In the genomic region with DNA sequence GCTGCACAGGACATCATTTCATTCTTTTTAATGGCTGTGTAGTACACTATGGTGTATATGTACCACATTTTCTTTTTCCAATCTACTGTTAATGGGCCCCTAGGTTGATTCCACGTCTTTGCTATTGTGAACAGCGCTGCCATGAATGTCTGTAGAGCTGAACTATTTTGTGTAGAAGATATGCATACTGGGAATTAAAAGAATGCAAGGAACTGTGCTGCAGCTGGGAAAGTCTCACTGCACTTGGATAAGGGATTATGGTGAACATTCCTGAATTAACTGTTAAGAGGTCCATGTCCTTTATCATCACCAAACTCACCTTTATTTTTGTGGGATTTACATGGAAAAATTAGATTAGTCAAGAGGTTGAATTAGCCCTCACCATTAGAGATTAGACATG, we compare ENCODE assay signal across 32 cellular contexts.
"Had no signal": no experiment of that assay in that cellular context is flagged by ENCODE, and none has a peak within 500 bp of the region (broad histone marks: within the 10 kb centered on the region; RNA-seq: fewer than 3 reads in every experiment).

No MANE protein-coding gene starts in this region.

- ATAC-seq: naive thymus-derived CD8-positive, alpha-beta T cell; natural killer cell treated with Interleukin-12 subunit alpha and Interleukin-12 subunit beta and Interleukin-15 and Interleukin-18, amount 100 ng/mL, for 72 hours; psoas muscle; right cardiac atrium; right lobe of liver; stimulated activated memory B cell treated with anti-CD40 and anti-IgM and Interleukin-4, amounts not matched to agents 10 μg/mL and 1 μg/mL and 100 μg/mL, for 72 hours; stimulated activated naive CD8-positive, alpha-beta T cell treated with anti-CD3 and anti-CD28 coated beads, Interleukin-15, amount 100 ng/mL, for 72 hours; stimulated activated naive CD8-positive, alpha-beta T cell treated with anti-CD3 and anti-CD28 coated beads, Interleukin-15, Interleukin-2, amounts not matched to agents 100 U/mL and 50 U/mL, for 24 hours; upper lobe of right lung had no signal

- H3K79me2 ChIP-seq: parathyroid adenoma had no signal

- H3K36me3 Mint-ChIP-seq: naive B cell; naive thymus-derived CD8-positive, alpha-beta T cell; natural killer cell treated with Interleukin-12 subunit alpha and Interleukin-12 subunit beta and Interleukin-15 and Interleukin-18, amount 100 ng/mL, for 72 hours; neural progenitor cell; stimulated activated memory B cell treated with anti-CD40 and anti-IgM and Interleukin-4, amounts not matched to agents 10 μg/mL and 1 μg/mL and 100 μg/mL, for 72 hours; type B pancreatic cell had no signal

- H3K9me3 Mint-ChIP-seq: natural killer cell treated with Interleukin-12 subunit alpha and Interleukin-12 subunit beta and Interleukin-15 and Interleukin-18, amount 100 ng/mL, for 72 hours; stimulated activated naive CD8-positive, alpha-beta T cell treated with anti-CD3 and anti-CD28 coated beads, Interleukin-15, amount 100 ng/mL, for 72 hours had no signal

- H3K4me1 Mint-ChIP-seq: naive B cell; naive thymus-derived CD8-positive, alpha-beta T cell; stimulated activated memory B cell treated with anti-CD40 and anti-IgM and Interleukin-4, amounts not matched to agents 10 μg/mL and 1 μg/mL and 100 μg/mL, for 72 hours; stimulated activated naive CD8-positive, alpha-beta T cell treated with anti-CD3 and anti-CD28 coated beads, Interleukin-15, amount 100 ng/mL, for 72 hours had no signal

- H2AFZ ChIP-seq: neural progenitor cell, parathyroid adenoma had no signal

- H3K27ac Mint-ChIP-seq: naive thymus-derived CD8-positive, alpha-beta T cell; natural killer cell treated with Interleukin-12 subunit alpha and Interleukin-12 subunit beta and Interleukin-15 and Interleukin-18, amount 100 ng/mL, for 72 hours; neural progenitor cell; progenitor cell of endocrine pancreas; stimulated activated memory B cell treated with anti-CD40 and anti-IgM and Interleukin-4, amounts not matched to agents 10 μg/mL and 1 μg/mL and 100 μg/mL, for 72 hours; stimulated activated naive CD8-positive, alpha-beta T cell treated with anti-CD3 and anti-CD28 coated beads, Interleukin-15, amount 100 ng/mL, for 72 hours; type B pancreatic cell had no signal

- H3K9ac ChIP-seq: neural progenitor cell, parathyroid adenoma had no signal

- DNase-seq: naive B cell; naive thymus-derived CD8-positive, alpha-beta T cell; occipital lobe; ovary; posterior cingulate gyrus; psoas muscle; right cardiac atrium; right lobe of liver; sigmoid colon; spleen; stimulated activated CD4-positive, alpha-beta T cell treated with anti-CD3 and anti-CD28 coated beads, Interleukin-12 subunit alpha, Interleukin-12 subunit beta, amount 100 ng/mL, for 4 hours; stimulated activated CD4-positive, alpha-beta T cell treated with anti-CD3 and anti-CD28 coated beads, Interleukin-1b, Interleukin-23, amount 100 ng/mL, for 48 hours; stimulated activated CD4-positive, alpha-beta T cell treated with anti-CD3 and anti-CD28 coated beads, Interleukin-4, amount 100 ng/mL, for 1 hour; stimulated activated CD4-positive, alpha-beta T cell treated with anti-CD3 and anti-CD28 coated beads, Interleukin-4, amount 100 ng/mL, for 4 hours; stimulated activated CD8-positive, alpha-beta memory T cell treated with anti-CD3 and anti-CD28 coated beads, Interleukin-4, amount 100 ng/mL, for 48 hours; stimulated activated naive CD4-positive, alpha-beta T cell; stimulated activated naive CD8-positive, alpha-beta T cell treated with anti-CD3 and anti-CD28 coated beads, Interleukin-15, amount 100 ng/mL, for 72 hours; stimulated activated naive CD8-positive, alpha-beta T cell treated with anti-CD3 and anti-CD28 coated beads, Interleukin-15, Interleukin-2, amounts not matched to agents 100 U/mL and 50 U/mL, for 24 hours; substantia nigra; testis; tibial artery; upper lobe of right lung; uterus had no signal

- H3K36me3 ChIP-seq: neural progenitor cell, ovary, right lobe of liver, sigmoid colon, spleen, suprapubic skin, tibial artery, upper lobe of right lung, uterus had no signal

- H3K27ac ChIP-seq: neural progenitor cell, ovary, parathyroid adenoma, psoas muscle, right lobe of liver, sigmoid colon, skin epidermis, spleen, suprapubic skin, testis, tibial artery, upper lobe of right lung, uterus had no signal

- H3K27me3 Mint-ChIP-seq: stimulated activated memory B cell treated with anti-CD40 and anti-IgM and Interleukin-4, amounts not matched to agents 10 μg/mL and 1 μg/mL and 100 μg/mL, for 72 hours; stimulated activated naive CD8-positive, alpha-beta T cell treated with anti-CD3 and anti-CD28 coated beads, Interleukin-15, amount 100 ng/mL, for 72 hours; type B pancreatic cell had no signal

- H3K4me2 ChIP-seq: neural progenitor cell, smooth muscle cell had no signal

- H3K4me1 ChIP-seq: parathyroid adenoma, psoas muscle, right lobe of liver, sigmoid colon, spleen, suprapubic skin, testis, upper lobe of right lung, uterus had no signal

- H3K9me3 ChIP-seq: ovary, psoas muscle, right lobe of liver, sigmoid colon, spleen, suprapubic skin, testis, tibial artery, upper lobe of right lung, uterus had no signal

- H3K27me3 ChIP-seq: neural progenitor cell, ovary, right lobe of liver, sigmoid colon, spleen, suprapubic skin, testis, tibial artery, upper lobe of right lung, uterus had no signal

- H3K4me3 Mint-ChIP-seq: naive B cell; naive thymus-derived CD8-positive, alpha-beta T cell; natural killer cell treated with Interleukin-12 subunit alpha and Interleukin-12 subunit beta and Interleukin-15 and Interleukin-18, amount 100 ng/mL, for 72 hours; neural progenitor cell; stimulated activated memory B cell treated with anti-CD40 and anti-IgM and Interleukin-4, amounts not matched to agents 10 μg/mL and 1 μg/mL and 100 μg/mL, for 72 hours; stimulated activated naive CD8-positive, alpha-beta T cell treated with anti-CD3 and anti-CD28 coated beads, Interleukin-15, amount 100 ng/mL, for 72 hours; type B pancreatic cell had no signal

- H3K4me3 ChIP-seq: neural progenitor cell, ovary, psoas muscle, right lobe of liver, sigmoid colon, skin epidermis, smooth muscle cell, spleen, suprapubic skin, testis, tibial artery, upper lobe of right lung, uterus had no signal
